In the genomic region with DNA sequence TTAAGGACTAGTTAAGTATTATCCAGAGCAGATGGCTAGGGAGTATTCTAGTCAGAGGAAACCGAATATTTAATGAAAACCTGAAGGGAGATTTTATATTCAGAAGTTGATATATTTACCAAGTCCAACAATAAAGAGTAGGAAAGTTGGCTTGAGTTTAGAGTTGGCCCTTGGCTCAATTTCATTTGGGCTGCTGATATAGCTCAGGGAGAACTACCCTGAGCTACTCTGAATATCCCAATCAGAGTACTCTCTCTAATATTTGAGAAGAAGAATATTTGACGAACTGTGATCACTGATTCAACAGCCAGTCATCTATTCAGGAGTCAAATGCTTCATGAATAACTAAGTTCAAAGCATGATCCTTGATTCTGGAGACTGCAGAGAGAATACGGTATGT, we compare ENCODE assay signal across 35 cellular contexts.
"Had no signal": no experiment of that assay in that cellular context is flagged by ENCODE, and none has a peak within 500 bp of the region (broad histone marks: within the 10 kb centered on the region; RNA-seq: fewer than 3 reads in every experiment).

No MANE protein-coding gene starts in this region.

- H3K27me3 ChIP-seq: MG63 had no signal

- H3K27ac ChIP-seq: KMS-11 had no signal

- H3K4me3 ChIP-seq: MG63 had no signal

- DNase-seq: Karpas-422, Kasumi-1, KBM-7, KG1, MG63, MM.1S, MV-4-11, NCI-H1048, NCI-H1092, NCI-H1092 treated with DMSO at 0.1 percent for 48 hours, NCI-H1105, NCI-H1105 treated with DMSO at 0.1 percent for 48 hours, NCI-H1417, NCI-H1417 treated with DMSO at 0.1 percent for 48 hours, NCI-H1436, NCI-H1436 treated with DMSO at 0.1 percent for 48 hours, NCI-H146, NCI-H1694, NCI-H1694 treated with DMSO at 0.1 percent for 48 hours, NCI-H187, NCI-H187 treated with DMSO at 0.1 percent for 48 hours, NCI-H1930, NCI-H2029, NCI-H2029 treated with DMSO at 0.1 percent for 48 hours, NCI-H2081, NCI-H2081 treated with DMSO at 0.1 percent for 48 hours, NCI-H2107, NCI-H2171, NCI-H2171 treated with DMSO at 0.1 percent for 48 hours, NCI-H2227 treated with DMSO at 0.1 percent for 48 hours, NCI-H226, NCI-H345, NCI-H446, NCI-H446 treated with DMSO at 0.1 percent for 48 hours had no signal

- H3K9me3 ChIP-seq: MG63 had no signal
